In genomic region chr11:134252539-134253188, GRCh38 we compare ENCODE assay signal across 9 cellular contexts.
A peak's percentile ranks its signal among the peaks of the same experiment; 100 is the strongest.
DNase-seq lines count a peak whose midpoint lies in the region; ATAC-seq lines count a peak whose summit lies in the region.
"Had no signal": no experiment of that assay in that cellular context is flagged by ENCODE, and none has a peak within 500 bp of the region (broad histone marks: within the 10 kb centered on the region; RNA-seq: fewer than 3 reads in every experiment).

No MANE protein-coding gene starts in this region.

- peak; percentile 90 for DNase-seq in NCI-H2107 treated with DMSO at 0.1 percent for 48 hours (lab: John Stamatoyannopoulos, UW; ENCODE audit: unreplicated experiment)
- DNase-seq in NCI-H2107 (lab: John Stamatoyannopoulos, UW) = no peak
- DNase-seq in NCI-H1105 (lab: John Stamatoyannopoulos, UW) = peak; percentile 68
- DNase-seq in hepatic stellate cell (ENCODE audit: low spot score) = peak; percentile 44

- H3K4me3 Mint-ChIP-seq in activated naive CD8-positive, alpha-beta T cell = peak overlapping the region; percentile 96

- peak overlapping the region; percentile 89 for H3K27ac Mint-ChIP-seq in activated naive CD8-positive, alpha-beta T cell

- peak overlapping the region in 18 of 21 experiments; percentile 26 to 93 (median 82) for H3K27ac ChIP-seq in skin epidermis
- H3K27ac ChIP-seq: epithelial cell of prostate had no signal

- H3K9me3 Mint-ChIP-seq in activated naive CD8-positive, alpha-beta T cell (ENCODE audit: low read depth) = no peaks in the 10 kb centered on the region

- peak; percentile 24 for ATAC-seq in HG02588 (IDR thresholded peaks at IDR 0.05; ENCODE audit: unreplicated experiment)
- no peak for ATAC-seq in HG02798 (IDR thresholded peaks at IDR 0.05; ENCODE audit: poor library complexity, unreplicated experiment)

- peaks cover 33% of the 10 kb centered on the region for H3K4me1 Mint-ChIP-seq in activated naive CD8-positive, alpha-beta T cell (ENCODE audit: low read depth)

- peaks cover 2% of the 10 kb centered on the region for H3K36me3 Mint-ChIP-seq in activated naive CD8-positive, alpha-beta T cell

- H3K27me3 Mint-ChIP-seq in activated naive CD8-positive, alpha-beta T cell = no peaks in the 10 kb centered on the region

- H3K4me3 ChIP-seq in skin epidermis = peak overlapping the region; percentile 63 to 97 (median 90)
